In the genomic region with DNA sequence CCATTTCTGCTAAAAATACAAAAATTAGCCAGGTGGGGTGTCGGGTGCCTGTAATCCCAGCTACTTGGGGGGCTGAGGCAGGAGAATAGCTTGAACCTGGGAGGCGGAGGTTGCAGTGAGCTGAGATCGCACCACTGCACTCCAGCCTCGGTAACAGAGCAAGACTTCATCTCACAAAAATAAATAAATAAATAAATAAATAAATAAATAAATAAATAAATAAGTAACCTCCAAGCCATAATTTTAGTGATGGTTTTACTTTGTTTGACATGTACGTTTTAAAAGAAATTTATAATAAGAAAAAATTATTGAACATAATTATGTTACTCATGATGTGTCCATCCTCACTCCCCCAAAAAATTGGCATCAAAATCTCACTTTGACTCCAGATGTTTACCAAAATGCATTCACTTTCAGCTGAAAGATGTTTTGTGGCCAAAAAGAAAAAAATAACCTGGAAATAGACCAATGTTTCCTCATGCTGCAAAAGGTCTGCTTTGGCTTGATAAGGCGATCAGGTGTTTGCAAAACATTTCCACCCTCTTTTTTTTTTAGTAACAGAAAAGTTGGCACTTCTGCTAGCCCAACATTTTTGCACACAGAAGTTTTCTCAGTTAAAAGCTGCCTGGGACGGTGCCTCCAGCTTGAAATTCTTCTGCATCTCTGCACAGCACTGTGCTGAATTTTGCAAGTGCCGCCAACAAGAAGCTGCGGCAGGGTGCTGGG, we compare ENCODE assay signal across 28 cellular contexts.
"Had no signal": no experiment of that assay in that cellular context is flagged by ENCODE, and none has a peak within 500 bp of the region (broad histone marks: within the 10 kb centered on the region; RNA-seq: fewer than 3 reads in every experiment).

No MANE protein-coding gene starts in this region.

- H3K9me3 ChIP-seq: breast epithelium, colonic mucosa had no signal

- DNase-seq: activated CD4-positive, alpha-beta memory T cell treated with anti-CD3 and anti-CD28 coated beads for 36 hours; activated CD4-positive, alpha-beta T cell treated with anti-CD3 and anti-CD28 coated beads for 36 hours; activated CD4-positive, alpha-beta T cell treated with anti-CD3 and anti-CD28 coated beads, Interleukin-2, amount 10 ng/mL, durations not matched to agents 24 days and 14 days; activated CD4-positive, CD25-positive, alpha-beta regulatory T cell; activated CD4-positive, CD25-positive, alpha-beta regulatory T cell treated with anti-CD3 and anti-CD28 coated beads, Interleukin-2, amount 50 U/mL, for 72 hours; activated CD8-positive, alpha-beta memory T cell treated with anti-CD3 and anti-CD28 coated beads, Interleukin-2, amount 10 ng/mL, durations not matched to agents 7 days and 5 days; activated CD8-positive, alpha-beta memory T cell treated with anti-CD3 and anti-CD28 coated beads, Interleukin-2, amount 50 U/mL, for 4 hours; activated CD8-positive, alpha-beta T cell treated with anti-CD3 and anti-CD28 coated beads, Interleukin-2, amount 10 ng/mL, durations not matched to agents 7 days and 5 days; activated effector memory CD4-positive, alpha-beta T cell treated with anti-CD3 and anti-CD28 coated beads, Interleukin-2, amount 50 U/mL, for 16 hours; activated naive CD4-positive, alpha-beta T cell treated with anti-CD3 and anti-CD28 coated beads, Interleukin-2, amount 50 U/mL, for 16 hours; activated naive CD4-positive, alpha-beta T cell treated with Interleukin-2 at 50 U/mL for 16 hours; activated T-cell treated with anti-CD3 and anti-CD28 coated beads, Interleukin-2, amount 50 U/mL, for 1 hour; activated T-cell treated with anti-CD3 and anti-CD28 coated beads, Interleukin-2, amount 50 U/mL, for 48 hours; amniotic stem cell; central memory CD4-positive, alpha-beta T cell; cerebellar nuclear complex; colonic mucosa; effector CD8-positive, alpha-beta T cell; foreskin fibroblast; T-helper 17 cell; T1000 had no signal

- H3K4me1 ChIP-seq: breast epithelium, colonic mucosa had no signal

- H3K27ac ChIP-seq: breast epithelium, cardiac muscle cell, colonic mucosa had no signal

- ATAC-seq: activated CD4-positive, alpha-beta T cell treated with anti-CD3 and anti-CD28 coated beads for 36 hours; activated CD8-positive, alpha-beta memory T cell treated with anti-CD3 and anti-CD28 coated beads, Interleukin-2, amount 10 ng/mL, durations not matched to agents 7 days and 5 days; activated CD8-positive, alpha-beta T cell treated with anti-CD3 and anti-CD28 coated beads, Interleukin-2, amount 10 ng/mL, durations not matched to agents 7 days and 5 days; esophagus mucosa; T-helper 17 cell had no signal

- FAIRE-seq: astrocyte, endometrium, endothelial cell of umbilical vein, frontal cortex had no signal

- H3K36me3 ChIP-seq: breast epithelium, cardiac muscle cell, colonic mucosa had no signal

- H3K27me3 ChIP-seq: breast epithelium, cardiac muscle cell, colonic mucosa had no signal

- H3K4me3 ChIP-seq: breast epithelium, cardiac muscle cell, colonic mucosa had no signal
